ENCODE assay signal across 14 cellular contexts in the genomic region with DNA sequence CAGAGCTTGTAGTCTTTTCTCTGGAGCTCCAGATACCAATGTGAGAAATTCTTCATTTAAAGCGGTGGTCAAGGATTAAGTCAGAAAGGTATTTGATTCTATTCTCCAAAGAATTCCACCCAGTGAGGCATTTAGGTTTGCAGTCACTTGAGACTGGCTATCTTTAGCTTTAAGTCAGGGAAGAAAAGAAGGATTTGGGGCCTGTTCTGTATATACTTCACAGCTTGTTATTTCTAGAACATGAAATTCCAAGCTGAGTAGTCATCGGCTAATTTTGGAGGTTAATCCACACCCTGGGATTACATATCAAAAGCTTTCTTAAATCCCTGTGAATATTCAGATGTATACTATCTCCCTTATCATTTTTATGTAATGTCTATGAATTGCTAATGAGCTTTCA. TPM values are rescaled to one million over a fixed set of nuclear protein-coding genes. Genes with fewer than 3 reads are reported as not detected.
A peak's percentile ranks its signal among the peaks of the same experiment; 100 is the strongest.
DNase-seq lines count a peak whose midpoint lies in the region; ATAC-seq and TF ChIP-seq lines count a peak whose summit lies in the region.
"Had no signal": no experiment of that assay in that cellular context is flagged by ENCODE, and none has a peak within 500 bp of the region (broad histone marks: within the 10 kb centered on the region; RNA-seq: fewer than 3 reads in every experiment).

No MANE protein-coding gene starts in this region.

- CTCF ChIA-PET in HCT116 (lab: Charles Lee) (interaction anchor here (0.9 to 1.4 kb wide), 2 partner anchors 29 to 66 kb away, joined by 3 read pairs; no protein-coding TSS in a partner anchor), activated B cell treated with CpG ODN at 0.5 μM for 24 hours (lab: Charles Lee) (interaction anchor here (0.6 to 5.6 kb wide), 7 partner anchors 15 to 331 kb away, joined by 3 to 62 read pairs (median 3); a partner anchor contains a TSS)

- RAD21 ChIA-PET in HCT116 (lab: Charles Lee; ENCODE audit: low non-redundant PET in 1 of 2, low total read pairs in 2 of 2, uncharacterized antibody in 2 of 2, unreplicated experiment in 2 of 2): no interaction called here

- no peak overlapping the region for H2AFZ ChIP-seq in HCT116 (ENCODE audit: low read depth, low read length, poor library complexity, severe bottlenecking)

- no peak overlapping the region for H3K9ac ChIP-seq in HCT116 (ENCODE audit: low read length)
- H3K9ac ChIP-seq in skeletal muscle tissue (ENCODE audit: low read depth in 1 of 3, low read length in 3 of 3): no peak overlapping the region

- H3K36me3 Mint-ChIP-seq in activated B cell treated with CpG ODN at 0.5 μM for 24 hours (ENCODE audit: low read depth): peaks cover 2% of the 10 kb centered on the region
- H3K36me3 Mint-ChIP-seq: type B pancreatic cell had no signal

- no TSS peak for BruUV-seq in HCT116 (replicated peaks; lab: Mats Ljungman, UMichigan)

- H3K27me3 Mint-ChIP-seq in activated B cell treated with CpG ODN at 0.5 μM for 24 hours: no peaks in the 10 kb centered on the region
- H3K27me3 Mint-ChIP-seq: activated CD8-positive, alpha-beta T cell treated with anti-CD3 and anti-CD28 coated beads for 36 hours; type B pancreatic cell had no signal

- H3K27ac ChIP-seq in HCT116 (ENCODE audit: low read depth, low read length): no peak overlapping the region
- peak overlapping the region; percentile 65 for H3K27ac ChIP-seq in skeletal muscle tissue (ENCODE audit: low read depth, low read length)
- H3K27ac ChIP-seq in vagina: no peak overlapping the region

- H3K9me3 Mint-ChIP-seq in activated B cell treated with CpG ODN at 0.5 μM for 24 hours: no peaks in the 10 kb centered on the region
- H3K9me3 Mint-ChIP-seq: activated CD8-positive, alpha-beta T cell treated with anti-CD3 and anti-CD28 coated beads for 36 hours; type B pancreatic cell had no signal

- no peaks in the 10 kb centered on the region for H4K20me1 ChIP-seq in HCT116 (ENCODE audit: insufficient read depth)

- peaks cover 32% of the 10 kb centered on the region for H3K4me1 Mint-ChIP-seq in activated B cell treated with CpG ODN at 0.5 μM for 24 hours

- no peaks in the 10 kb centered on the region for H3K9me3 ChIP-seq in HCT116 (ENCODE audit: control insufficient read depth in 1 of 2, insufficient read depth in 1 of 2, low read depth in 1 of 2, low read length in 2 of 2)
- no peaks in the 10 kb centered on the region for H3K9me3 ChIP-seq in skeletal muscle tissue (ENCODE audit: control insufficient read depth in 3 of 3, low read length in 3 of 3)
- no peaks in the 10 kb centered on the region for H3K9me3 ChIP-seq in vagina
- H3K9me3 ChIP-seq: Caco-2, esophagus squamous epithelium had no signal

- peak overlapping the region; percentile 37 for H3K4me2 ChIP-seq in HCT116 (ENCODE audit: low read length)

- H3K4me3 ChIP-seq in HCT116 (replicated peaks in 1 of 2; ENCODE audit: low read depth in 1 of 2, low read length in 2 of 2) (no peak overlapping the region), fibroblast of villous mesenchyme (ENCODE audit: low read depth, low read length) (no peak overlapping the region), skeletal muscle tissue (ENCODE audit: low read length in 3 of 3) (no peak overlapping the region), vagina (no peak overlapping the region)
- H3K4me3 ChIP-seq: esophagus squamous epithelium had no signal

- ATAC-seq in HCT116: no peak
- no peak for ATAC-seq in activated B cell treated with CpG ODN at 0.5 μM for 24 hours (ENCODE audit: low read depth)
- ATAC-seq in HG03354 (IDR thresholded peaks at IDR 0.05; ENCODE audit: poor library complexity, severe bottlenecking, unreplicated experiment): no peak
- ATAC-seq: activated CD8-positive, alpha-beta T cell treated with anti-CD3 and anti-CD28 coated beads for 36 hours had no signal

- TF ChIP-seq RAD21 in HCT116 (IDR thresholded peaks at IDR 0.05; ENCODE audit: low read depth): no peak

- TF ChIP-seq POLR2A in HCT116 (IDR thresholded peaks at IDR 0.05; ENCODE audit: borderline replicate concordance, extremely low read depth, insufficient read depth, insufficient read length) (no peak), vagina (IDR thresholded peaks at IDR 0.05) (no peak)

- POLR2A ChIA-PET in HCT116 (lab: Charles Lee): no interaction called here
- POLR2A ChIA-PET in activated B cell treated with CpG ODN at 0.5 μM for 24 hours (lab: Charles Lee): interaction anchor here (0.7 to 4.6 kb wide), 10 partner anchors 10 to 271 kb away, joined by 3 to 132 read pairs (median 4); a partner anchor contains a TSS

- H3K27ac Mint-ChIP-seq in activated B cell treated with CpG ODN at 0.5 μM for 24 hours: peak overlapping the region; percentile 99
- H3K27ac Mint-ChIP-seq: activated CD8-positive, alpha-beta T cell treated with anti-CD3 and anti-CD28 coated beads for 36 hours; type B pancreatic cell had no signal

- TF ChIP-seq CTCF in HCT116 (IDR thresholded peaks at IDR 0.05 in 2 of 3, conservative IDR thresholded peaks at IDR 0.05 in 1 of 3; ENCODE audit: borderline replicate concordance in 1 of 3, insufficient read depth in 1 of 3, low read depth in 2 of 3, low read length in 2 of 3): no peak
- TF ChIP-seq CTCF in activated B cell treated with CpG ODN at 0.5 μM for 24 hours (IDR thresholded peaks at IDR 0.05): no peak
- TF ChIP-seq CTCF in fibroblast of villous mesenchyme (IDR thresholded peaks at IDR 0.05; ENCODE audit: insufficient read depth, low read depth, low read length): no peak
- TF ChIP-seq CTCF in GM20000 (IDR thresholded peaks at IDR 0.05; ENCODE audit: extremely low read depth, missing control alignments): no peak
- no peak for TF ChIP-seq CTCF in vagina (IDR thresholded peaks at IDR 0.05)

- no peaks in the 10 kb centered on the region for H3K79me2 ChIP-seq in HCT116 (ENCODE audit: insufficient read depth, low read length)

- H3K27me3 ChIP-seq in HCT116 (ENCODE audit: insufficient read depth, low read length) (no peaks in the 10 kb centered on the region), skeletal muscle tissue (ENCODE audit: control insufficient read depth in 3 of 3, insufficient read depth in 3 of 3, low read length in 3 of 3) (no peaks in the 10 kb centered on the region), vagina (no peaks in the 10 kb centered on the region)
- H3K27me3 ChIP-seq: esophagus squamous epithelium had no signal

- no peaks in the 10 kb centered on the region for H3K36me3 ChIP-seq in HCT116 (ENCODE audit: control insufficient read depth in 1 of 2, insufficient read depth in 2 of 2, low read length in 2 of 2)
- peaks cover 23 to 38% (median 36%) of the 10 kb centered on the region in 3 donors for H3K36me3 ChIP-seq in skeletal muscle tissue (ENCODE audit: control insufficient read depth in 3 of 3, insufficient read depth in 3 of 3, low read length in 3 of 3)
- no peaks in the 10 kb centered on the region for H3K36me3 ChIP-seq in vagina
- H3K36me3 ChIP-seq: esophagus squamous epithelium had no signal

- intact Hi-C loops in HCT116 (cut with micrococcal nuclease) (no loop called here), activated B cell treated with CpG ODN at 0.5 μM for 24 hours (cut with micrococcal nuclease) (no loop called here), vagina (cut with DNase I) (no loop called here)

- H3K4me1 ChIP-seq in HCT116 (ENCODE audit: control insufficient read depth in 1 of 2, insufficient read depth in 2 of 2, low read length in 2 of 2) (peaks cover 2 to 7% of the 10 kb centered on the region in 2 experiments; a peak in 2 of 4 replicates), skeletal muscle tissue (ENCODE audit: control insufficient read depth in 3 of 3, insufficient read depth in 3 of 3, low read length in 3 of 3) (peaks cover 20 to 22% (median 21%) of the 10 kb centered on the region in 3 donors), vagina (no peaks in the 10 kb centered on the region)
- H3K4me1 ChIP-seq: Caco-2 had no signal

- no peaks in the 10 kb centered on the region for H3K9me2 ChIP-seq in HCT116 (ENCODE audit: insufficient read depth)

- DNase-seq in HCT116 (ENCODE audit: low read depth, low spot score): no peak
- no peak for DNase-seq in activated B cell treated with CpG ODN at 0.5 μM for 24 hours
- DNase-seq in fibroblast of villous mesenchyme (ENCODE audit: low read depth): peak; percentile 53
- no peak for DNase-seq in GM20000 (ENCODE audit: low spot score)
- DNase-seq in vagina (ENCODE audit: extremely low spot score in 2 of 2): no peak
- no peak for DNase-seq in activated CD8-positive, alpha-beta memory T cell treated with anti-CD3 and anti-CD28 coated beads, Interleukin-2, amount 50 U/mL, for 4 hours
- DNase-seq: activated CD8-positive, alpha-beta T cell treated with anti-CD3 and anti-CD28 coated beads for 36 hours; activated gamma-delta T cell; Caco-2; esophagus squamous epithelium; islet precursor cell had no signal

- no peak overlapping the region for H3K4me3 Mint-ChIP-seq in activated B cell treated with CpG ODN at 0.5 μM for 24 hours
- H3K4me3 Mint-ChIP-seq: activated CD8-positive, alpha-beta T cell treated with anti-CD3 and anti-CD28 coated beads for 36 hours; type B pancreatic cell had no signal

TF ChIP-seq in HCT116, 20 proteins besides CTCF, POLR2A, EP300 and RAD21:
- TF ChIP-seq YY1 (IDR thresholded peaks at IDR 0.05; ENCODE audit: extremely low read depth, insufficient replicate concordance, low read depth, low read length) (no peak), EZH2 (IDR thresholded peaks at IDR 0.05) (no peak), CBX3 (IDR thresholded peaks at IDR 0.05; ENCODE audit: low read depth) (no peak), SP1 (IDR thresholded peaks at IDR 0.05; ENCODE audit: low read depth) (no peak), SRF (IDR thresholded peaks at IDR 0.05; ENCODE audit: low read depth) (no peak), JUND (IDR thresholded peaks at IDR 0.05) (no peak), ELF1 (IDR thresholded peaks at IDR 0.05; ENCODE audit: borderline replicate concordance, low read depth) (no peak), EGR1 (IDR thresholded peaks at IDR 0.05; ENCODE audit: low read depth) (no peak), ZFX (IDR thresholded peaks at IDR 0.05) (no peak), ZNF274 (IDR thresholded peaks at IDR 0.05; ENCODE audit: low read depth, low read length) (no peak), SIN3A (IDR thresholded peaks at IDR 0.05; ENCODE audit: low read depth) (no peak)
- TF ChIP-seq, protein P1, sequence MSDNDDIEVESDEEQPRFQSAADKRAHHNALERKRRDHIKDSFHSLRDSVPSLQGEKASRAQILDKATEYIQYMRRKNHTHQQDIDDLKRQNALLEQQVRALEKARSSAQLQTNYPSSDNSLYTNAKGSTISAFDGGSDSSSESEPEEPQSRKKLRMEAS (IDR thresholded peaks at IDR 0.05): no peak
- TF ChIP-seq, protein P2, sequence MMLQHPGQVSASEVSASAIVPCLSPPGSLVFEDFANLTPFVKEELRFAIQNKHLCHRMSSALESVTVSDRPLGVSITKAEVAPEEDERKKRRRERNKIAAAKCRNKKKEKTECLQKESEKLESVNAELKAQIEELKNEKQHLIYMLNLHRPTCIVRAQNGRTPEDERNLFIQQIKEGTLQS (IDR thresholded peaks at IDR 0.05): no peak
TF ChIP-seq in HCT116: peak in this region for 0.

RNA-seq across cellular contexts. Expression of a gene that starts 39.4 kb away (rescaled TPM):
- total RNA-seq in HCT116 (2021; ENCODE audit: unreplicated experiment): 0.52 TPM
- 0.22 and 0.27 TPM in 2 replicates for polyA plus RNA-seq in HCT116 (2012)
- 4.1 and 4.9 TPM in 2 replicates for total RNA-seq in activated B cell treated with CpG ODN at 0.5 μM for 24 hours
- total RNA-seq in fibroblast of villous mesenchyme: 0.32 and 0.86 TPM in 2 replicates
- total RNA-seq in skeletal muscle tissue: 661 TPM
- total RNA-seq in vagina: 1.2 TPM

Comparison
In these comparisons a context has a peak if more than half of its experiments do, and no peak if none do; other contexts are left out.
1. RNA of a gene that starts 39.4 kb away (total RNA-seq): 661 TPM in skeletal muscle tissue (single experiment); 4.1 to 4.9 TPM in activated B cell treated with CpG ODN at 0.5 μM for 24 hours, 1.2 TPM in vagina (single experiment), 0.32 to 0.86 TPM in fibroblast of villous mesenchyme and 0.52 TPM in HCT116 (single experiment); every median in the first group is over 100 times any median in the second.